Comparison of ENCODE assay signal across 15 cellular contexts in genomic region chr14:104555621-104556255, GRCh38. TPM values are rescaled to one million over a fixed set of nuclear protein-coding genes. Genes with fewer than 3 reads are reported as not detected.
DNase-seq lines count a peak whose midpoint lies in the region; ATAC-seq and TF ChIP-seq lines count a peak whose summit lies in the region.
"Had no signal": no experiment of that assay in that cellular context is flagged by ENCODE, and none has a peak within 500 bp of the region (broad histone marks: within the 10 kb centered on the region; RNA-seq: fewer than 3 reads in every experiment).

No MANE protein-coding gene starts in this region.

- H3K4me1 Mint-ChIP-seq in activated CD8-positive, alpha-beta T cell treated with anti-CD3 and anti-CD28 coated beads, Interleukin-2, amount 10 ng/mL, durations not matched to agents 7 days and 5 days (ENCODE audit: low read depth), result no peaks in the 10 kb centered on the region
- H3K4me1 Mint-ChIP-seq: CD4-positive, CD25-positive, alpha-beta regulatory T cell had no signal

- H3K9me3 Mint-ChIP-seq in activated CD8-positive, alpha-beta T cell treated with anti-CD3 and anti-CD28 coated beads, Interleukin-2, amount 10 ng/mL, durations not matched to agents 7 days and 5 days (ENCODE audit: insufficient read depth), result no peaks in the 10 kb centered on the region

- H3K27ac ChIP-seq in heart right ventricle (no peak overlapping the region), RWPE2 (ENCODE audit: poor library complexity, severe bottlenecking) (no peak overlapping the region), upper lobe of right lung (no peak overlapping the region)

- no peaks in the 10 kb centered on the region for H3K36me3 Mint-ChIP-seq in activated CD8-positive, alpha-beta T cell treated with anti-CD3 and anti-CD28 coated beads, Interleukin-2, amount 10 ng/mL, durations not matched to agents 7 days and 5 days (ENCODE audit: low read depth)
- H3K36me3 Mint-ChIP-seq: CD4-positive, CD25-positive, alpha-beta regulatory T cell had no signal

- no peak for ATAC-seq in heart right ventricle
- no peak for ATAC-seq in RWPE2 (ENCODE audit: low read depth)
- ATAC-seq in upper lobe of right lung, result no peak
- ATAC-seq in activated CD8-positive, alpha-beta T cell treated with anti-CD3 and anti-CD28 coated beads, Interleukin-2, amount 10 ng/mL, durations not matched to agents 7 days and 5 days, result no peak
- ATAC-seq in GM21786 (IDR thresholded peaks at IDR 0.05; ENCODE audit: unreplicated experiment), result no peak
- ATAC-seq: HCT116 had no signal

- WGBS in heart right ventricle, 2 donors, result 94 to 95% methylated on average over 8 of the region's 8 CpGs

- no peaks in the 10 kb centered on the region for H3K9me3 ChIP-seq in heart right ventricle
- no peaks in the 10 kb centered on the region for H3K9me3 ChIP-seq in RWPE2 (ENCODE audit: severe bottlenecking)
- no peaks in the 10 kb centered on the region for H3K9me3 ChIP-seq in upper lobe of right lung

- intact Hi-C loops in cardiac septum (cut with DNase I) (no loop called here), heart right ventricle (cut with DNase I) (no loop called here), upper lobe of right lung (cut with DNase I) (no loop called here)

- H3K27me3 Mint-ChIP-seq in activated CD8-positive, alpha-beta T cell treated with anti-CD3 and anti-CD28 coated beads, Interleukin-2, amount 10 ng/mL, durations not matched to agents 7 days and 5 days (ENCODE audit: low read depth), result no peaks in the 10 kb centered on the region
- H3K27me3 Mint-ChIP-seq: CD4-positive, CD25-positive, alpha-beta regulatory T cell had no signal

- CTCF ChIA-PET in activated CD8-positive, alpha-beta T cell treated with anti-CD3 and anti-CD28 coated beads, Interleukin-2, amount 10 ng/mL, durations not matched to agents 7 days and 5 days (lab: Charles Lee), result no interaction called here

- no peak overlapping the region for H3K4me3 Mint-ChIP-seq in activated CD8-positive, alpha-beta T cell treated with anti-CD3 and anti-CD28 coated beads, Interleukin-2, amount 10 ng/mL, durations not matched to agents 7 days and 5 days
- H3K4me3 Mint-ChIP-seq: CD4-positive, CD25-positive, alpha-beta regulatory T cell had no signal

- POLR2A ChIA-PET in activated CD8-positive, alpha-beta T cell treated with anti-CD3 and anti-CD28 coated beads, Interleukin-2, amount 10 ng/mL, durations not matched to agents 7 days and 5 days (lab: Charles Lee), result no interaction called here

- DNase-seq in cardiac septum (ENCODE audit: low spot score), result peak; percentile 24
- DNase-seq in heart right ventricle, result no peak
- DNase-seq in RWPE2 (ENCODE audit: low spot score), result peak; percentile 39
- peak; percentile 78 for DNase-seq in mesenteric fat pad (ENCODE audit: low spot score)
- DNase-seq in upper lobe of right lung, result peak; percentile 46
- DNase-seq in activated CD8-positive, alpha-beta T cell treated with anti-CD3 and anti-CD28 coated beads, Interleukin-2, amount 10 ng/mL, durations not matched to agents 7 days and 5 days, result no peak
- no peak for DNase-seq in DMS79 (lab: John Stamatoyannopoulos, UW)
- DNase-seq: Calu3; CD4-positive, CD25-positive, alpha-beta regulatory T cell; NCI-H1105 treated with DMSO at 0.1 percent for 48 hours; NCI-H187; NCI-H510A treated with DMSO at 0.1 percent for 48 hours had no signal

- H3K36me3 ChIP-seq in heart right ventricle (no peaks in the 10 kb centered on the region), RWPE2 (ENCODE audit: low read depth) (no peaks in the 10 kb centered on the region), upper lobe of right lung (no peaks in the 10 kb centered on the region)

- H3K4me1 ChIP-seq in heart right ventricle (no peaks in the 10 kb centered on the region), RWPE2 (ENCODE audit: insufficient read depth, poor library complexity, severe bottlenecking) (no peaks in the 10 kb centered on the region), upper lobe of right lung (no peaks in the 10 kb centered on the region)

- H3K4me3 ChIP-seq in heart right ventricle (no peak overlapping the region), RWPE2 (ENCODE audit: severe bottlenecking) (no peak overlapping the region), upper lobe of right lung (no peak overlapping the region)

- no peak overlapping the region for H3K27ac Mint-ChIP-seq in activated CD8-positive, alpha-beta T cell treated with anti-CD3 and anti-CD28 coated beads, Interleukin-2, amount 10 ng/mL, durations not matched to agents 7 days and 5 days
- H3K27ac Mint-ChIP-seq: CD4-positive, CD25-positive, alpha-beta regulatory T cell had no signal

- H3K27me3 ChIP-seq in heart right ventricle (peaks cover 0 to 42% (median 18%) of the 10 kb centered on the region in 7 donors), RWPE2 (ENCODE audit: insufficient read depth, poor library complexity, severe bottlenecking) (peaks cover 66% of the 10 kb centered on the region), upper lobe of right lung (peaks cover 23% of the 10 kb centered on the region)

- TF ChIP-seq CTCF in heart right ventricle (IDR thresholded peaks at IDR 0.05) (no peak), RWPE2 (IDR thresholded peaks at IDR 0.05; ENCODE audit: poor library complexity, severe bottlenecking) (no peak), upper lobe of right lung (IDR thresholded peaks at IDR 0.05) (no peak)

RNA-seq across cellular contexts. Expression of gene C14orf180, which starts 23.8 kb away (rescaled TPM):
- total RNA-seq in cardiac septum, result 67.8 TPM
- total RNA-seq in heart right ventricle, result 100 to 1,000 TPM in 1 of 10 donors, 10 to 100 TPM in 9; 55.0 to 124 (median 75.1) TPM
- polyA plus RNA-seq in heart right ventricle, result 100 to 1,000 TPM in 1 of 2 donors, 10 to 100 TPM in 1; 13.8 to 139 TPM
- total RNA-seq in mesenteric fat pad, result 25.5 TPM
- 0.14 TPM for total RNA-seq in upper lobe of right lung
- not detected for total RNA-seq in activated CD8-positive, alpha-beta T cell treated with anti-CD3 and anti-CD28 coated beads, Interleukin-2, amount 10 ng/mL, durations not matched to agents 7 days and 5 days
- total RNA-seq: Calu3; CD4-positive, CD25-positive, alpha-beta regulatory T cell; RPMI7951 had no signal
- polyA plus RNA-seq: CD4-positive, CD25-positive, alpha-beta regulatory T cell had no signal

RNA-seq across cellular contexts. Expression of gene TMEM179, which starts 48.8 kb away (rescaled TPM):
- total RNA-seq in cardiac septum (0.89 TPM), heart right ventricle (1 to 10 TPM in 1 of 10 donors, under 1 TPM in 4, not detected in 5; 0.34 to 1.0 (median 0.42) TPM), mesenteric fat pad (not detected), upper lobe of right lung (not detected)
- under 1 TPM; 0.17 to 0.22 TPM for polyA plus RNA-seq in heart right ventricle
- total RNA-seq in activated CD8-positive, alpha-beta T cell treated with anti-CD3 and anti-CD28 coated beads, Interleukin-2, amount 10 ng/mL, durations not matched to agents 7 days and 5 days, result not detected
- total RNA-seq: Calu3; CD4-positive, CD25-positive, alpha-beta regulatory T cell; RPMI7951 had no signal
- polyA plus RNA-seq: CD4-positive, CD25-positive, alpha-beta regulatory T cell had no signal

Comparison
In these comparisons a context has a peak if more than half of its experiments do, and no peak if none do; other contexts are left out.
1. DNase-seq: peak in cardiac septum (single experiment), RWPE2 (single experiment), mesenteric fat pad (single experiment) and upper lobe of right lung (single experiment); none in heart right ventricle (0 of 2), activated CD8-positive, alpha-beta T cell treated with anti-CD3 and anti-CD28 coated beads, Interleukin-2, amount 10 ng/mL, durations not matched to agents 7 days and 5 days (single experiment) and DMS79 (single experiment).
2. RNA of gene C14orf180, which starts 23.8 kb away (total RNA-seq): 55.0 to 124 TPM in heart right ventricle, 67.8 TPM in cardiac septum (single experiment) and 25.5 TPM in mesenteric fat pad (single experiment); 0.14 TPM in upper lobe of right lung (single experiment) and not detected in activated CD8-positive, alpha-beta T cell treated with anti-CD3 and anti-CD28 coated beads, Interleukin-2, amount 10 ng/mL, durations not matched to agents 7 days and 5 days; every median in the first group is over 10 times any median in the second.